Comparison of ENCODE assay signal across 8 cellular contexts in the genomic region with DNA sequence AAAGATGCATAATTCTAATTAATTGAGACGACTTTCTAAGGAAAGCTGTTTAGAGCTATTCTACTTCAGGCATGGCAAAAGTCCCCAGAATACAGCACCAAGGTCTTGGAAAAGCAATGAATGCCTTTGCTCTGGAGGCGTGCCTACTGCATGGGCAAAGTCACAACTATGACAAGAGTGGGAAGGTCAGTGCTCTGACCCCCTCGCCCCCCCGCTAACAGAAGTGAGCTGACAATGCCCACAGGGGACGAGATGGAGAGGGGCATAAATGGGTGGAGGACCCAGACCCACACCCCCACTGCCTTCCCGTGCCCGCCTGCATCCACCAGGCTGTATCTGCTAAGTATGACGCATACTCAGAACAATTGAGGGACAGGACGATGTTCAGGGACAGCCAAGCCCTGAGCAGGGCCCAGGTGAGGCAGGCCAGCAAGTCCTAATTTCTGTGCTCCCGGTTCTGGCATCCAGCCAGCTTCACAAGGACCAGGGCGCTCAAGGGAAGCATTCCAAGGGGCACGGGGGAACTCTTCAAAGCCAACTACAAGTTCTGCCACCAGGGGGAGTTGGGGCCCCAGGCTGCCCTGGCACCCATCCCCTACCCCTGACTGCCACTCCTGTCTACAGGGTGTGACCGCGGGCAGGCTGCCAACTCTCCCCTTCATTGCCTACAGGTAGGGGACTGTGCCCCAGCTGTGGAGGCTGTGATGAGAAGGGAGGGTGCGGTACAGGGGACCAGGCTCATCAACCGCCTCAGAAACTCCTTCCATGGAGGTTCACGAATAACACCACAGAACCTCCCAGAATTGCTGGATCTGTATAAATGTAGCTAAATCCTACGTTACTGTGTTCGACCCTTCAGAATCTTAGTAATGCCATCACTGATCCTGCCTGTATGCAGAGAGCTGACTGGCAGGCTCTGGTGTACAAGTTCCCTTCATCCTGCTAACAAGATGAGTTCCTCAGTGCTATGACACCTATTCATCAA. TPM values are rescaled to one million over a fixed set of nuclear protein-coding genes. Genes with fewer than 3 reads are reported as not detected.
A peak's percentile ranks its signal among the peaks of the same experiment; 100 is the strongest.
DNase-seq lines count a peak whose midpoint lies in the region; ATAC-seq, FAIRE-seq and TF ChIP-seq lines count a peak whose summit lies in the region.

No MANE protein-coding gene starts in this region.

- peak; percentile 23 to 38 for DNase-seq in AML-193 (lab: John Stamatoyannopoulos, UW)
- peak; percentile 81 for DNase-seq in H9
- peak; percentile 87 for DNase-seq in NCI-H748 (lab: John Stamatoyannopoulos, UW; ENCODE audit: unreplicated experiment)
- DNase-seq in activated CD4-positive, alpha-beta memory T cell treated with anti-CD3 and anti-CD28 coated beads, Interleukin-2, amount 10 ng/mL, durations not matched to agents 7 days and 5 days, result peak; percentile 67
- peak; percentile 58 to 94 for DNase-seq in H1 (ENCODE audit: low read depth in 1 of 2, low spot score in 2 of 2)
- DNase-seq in natural killer cell treated with Interleukin-12 subunit alpha and Interleukin-12 subunit beta and Interleukin-15 and Interleukin-18, amount 100 ng/mL, for 72 hours (ENCODE audit: low spot score), result peak; percentile 65
- DNase-seq in testis, result peak; percentile 56

- H3K4me1 ChIP-seq in H9 (ENCODE audit: insufficient read depth, low read length) (peaks cover 2% of the 10 kb centered on the region; the same call in 1 of the 2 replicates), H1 (replicated peaks in 1 of 4; ENCODE audit: control insufficient read depth in 3 of 4, insufficient read depth in 4 of 4, low read length in 3 of 4) (peaks cover 0 to 4% (median 1%) of the 10 kb centered on the region in 4 experiments; a peak in 4 of 7 replicates), testis (no peaks in the 10 kb centered on the region)

- H4K91ac ChIP-seq in H9 (ENCODE audit: insufficient read length, low read depth, low read length), result no peak overlapping the region
- H4K91ac ChIP-seq in H1 (replicated peaks; ENCODE audit: insufficient read length, low read length), result no peak overlapping the region

- H3K56ac ChIP-seq in H9 (ENCODE audit: insufficient read length, low read depth, low read length) (no peak overlapping the region), H1 (replicated peaks; ENCODE audit: insufficient read length, low read depth, low read length) (no peak overlapping the region)

- no peak overlapping the region for H2AK5ac ChIP-seq in H9 (ENCODE audit: insufficient read length, low read length)
- no peak overlapping the region for H2AK5ac ChIP-seq in H1 (ENCODE audit: low read depth, low read length)

- no peak overlapping the region for H3K4ac ChIP-seq in H9 (ENCODE audit: low read depth, low read length)
- H3K4ac ChIP-seq in H1 (replicated peaks; ENCODE audit: insufficient read length, low read depth, low read length), result no peak overlapping the region

- TF ChIP-seq CTCF in H9 (conservative IDR thresholded peaks at IDR 0.05) (peak; percentile 92), H1 (IDR thresholded peaks at IDR 0.05; ENCODE audit: control extremely low read depth in 1 of 3, insufficient read depth in 1 of 3, low read depth in 1 of 3, low read length in 3 of 3) (peak; percentile 89 to 90 (median 89)), testis (IDR thresholded peaks at IDR 0.05) (peak; percentile 41 to 65 (median 51))

- H3K23me2 ChIP-seq in H9 (ENCODE audit: insufficient read length, low read depth, low read length, poor library complexity, severe bottlenecking), result no peaks in the 10 kb centered on the region
- H3K23me2 ChIP-seq in H1 (ENCODE audit: low read depth, low read length), result no peaks in the 10 kb centered on the region

- H3K4me2 ChIP-seq in H9 (ENCODE audit: insufficient read depth, insufficient read length, low read length) (no peak overlapping the region), H1 (ENCODE audit: insufficient read depth in 1 of 2, low read depth in 2 of 2, low read length in 2 of 2) (no peak overlapping the region)

- peaks cover 6 to 10% of the 10 kb centered on the region in 2 experiments for H3K4me1 Mint-ChIP-seq in H9
- peaks cover 12% of the 10 kb centered on the region for H3K4me1 Mint-ChIP-seq in activated CD4-positive, alpha-beta memory T cell treated with anti-CD3 and anti-CD28 coated beads, Interleukin-2, amount 10 ng/mL, durations not matched to agents 7 days and 5 days
- peaks cover under 1 to 24% of the 10 kb centered on the region in 2 donors for H3K4me1 Mint-ChIP-seq in natural killer cell treated with Interleukin-12 subunit alpha and Interleukin-12 subunit beta and Interleukin-15 and Interleukin-18, amount 100 ng/mL, for 72 hours (ENCODE audit: low read depth in 2 of 2)

- no peak for FAIRE-seq in H1 (lab: Jason Lieb, UNC)

- no peak overlapping the region for H2AFZ ChIP-seq in H9 (ENCODE audit: low read length)
- H2AFZ ChIP-seq in H1 (ENCODE audit: low read length), result no peak overlapping the region

- H3K27ac ChIP-seq in H9 (ENCODE audit: insufficient read length, low read depth, low read length), result no peak overlapping the region
- no peak overlapping the region for H3K27ac ChIP-seq in H1 (ENCODE audit: low read depth, low read length)
- H3K27ac ChIP-seq in testis, result no peak overlapping the region

- no peaks in the 10 kb centered on the region for H4K20me1 ChIP-seq in H9 (ENCODE audit: control insufficient read depth, insufficient read depth, insufficient read length)
- H4K20me1 ChIP-seq in H1 (replicated peaks in 1 of 2; ENCODE audit: control insufficient read depth in 1 of 2, insufficient read depth in 2 of 2, low read length in 2 of 2), result peaks cover 0 to 13% of the 10 kb centered on the region in 2 experiments

- H3K9me3 ChIP-seq in H9 (ENCODE audit: control insufficient read depth, low read depth, low read length) (no peaks in the 10 kb centered on the region), H1 (ENCODE audit: insufficient read depth in 2 of 2, low read depth in 1 of 2, low read length in 1 of 2) (no peaks in the 10 kb centered on the region), testis (no peaks in the 10 kb centered on the region)

- no peak overlapping the region for H3T11ph ChIP-seq in H9 (ENCODE audit: low read length)

- no peaks in the 10 kb centered on the region for H3K27me3 Mint-ChIP-seq in H9 (ENCODE audit: low read depth)
- H3K27me3 Mint-ChIP-seq in activated CD4-positive, alpha-beta memory T cell treated with anti-CD3 and anti-CD28 coated beads, Interleukin-2, amount 10 ng/mL, durations not matched to agents 7 days and 5 days, result no peaks in the 10 kb centered on the region
- H3K27me3 Mint-ChIP-seq in natural killer cell treated with Interleukin-12 subunit alpha and Interleukin-12 subunit beta and Interleukin-15 and Interleukin-18, amount 100 ng/mL, for 72 hours, result no peaks in the 10 kb centered on the region

- H4K5ac ChIP-seq in H9 (ENCODE audit: insufficient read length, low read depth, low read length) (no peak overlapping the region), H1 (ENCODE audit: insufficient read length, low read depth, low read length) (no peak overlapping the region)

- no peak overlapping the region for H3K18ac ChIP-seq in H9 (ENCODE audit: insufficient read length, low read depth, low read length)
- H3K18ac ChIP-seq in H1 (ENCODE audit: extremely low read depth, low read length), result no peak overlapping the region

- H3K4me3 Mint-ChIP-seq in H9, result no peak overlapping the region
- no peak overlapping the region for H3K4me3 Mint-ChIP-seq in activated CD4-positive, alpha-beta memory T cell treated with anti-CD3 and anti-CD28 coated beads, Interleukin-2, amount 10 ng/mL, durations not matched to agents 7 days and 5 days
- H3K4me3 Mint-ChIP-seq in natural killer cell treated with Interleukin-12 subunit alpha and Interleukin-12 subunit beta and Interleukin-15 and Interleukin-18, amount 100 ng/mL, for 72 hours, result no peak overlapping the region

- no peak overlapping the region for H2BK120ac ChIP-seq in H9 (ENCODE audit: low read depth, low read length, poor library complexity, severe bottlenecking)
- H2BK120ac ChIP-seq in H1 (replicated peaks; ENCODE audit: low read depth, low read length), result no peak overlapping the region

- no peaks in the 10 kb centered on the region for H3K79me1 ChIP-seq in H9 (ENCODE audit: insufficient read depth, low read depth, low read length, poor library complexity, severe bottlenecking)
- no peaks in the 10 kb centered on the region for H3K79me1 ChIP-seq in H1 (ENCODE audit: low read depth, low read length)

- ATAC-seq in natural killer cell treated with Interleukin-12 subunit alpha and Interleukin-12 subunit beta and Interleukin-15 and Interleukin-18, amount 100 ng/mL, for 72 hours, result peak; percentile 65 to 73
- ATAC-seq in HG02610 (IDR thresholded peaks at IDR 0.05; ENCODE audit: unreplicated experiment), result no peak

- H3K4me3 ChIP-seq in H1 (ENCODE audit: extremely low read depth in 1 of 4, insufficient read depth in 2 of 4, low read depth in 3 of 4, low read length in 4 of 4) (no peak overlapping the region), testis (no peak overlapping the region)

- no peak overlapping the region for H3K14ac ChIP-seq in H9 (ENCODE audit: insufficient read depth, low read length)
- no peak overlapping the region for H3K14ac ChIP-seq in H1 (ENCODE audit: insufficient read length)

- CTCF ChIA-PET in activated CD4-positive, alpha-beta memory T cell treated with anti-CD3 and anti-CD28 coated beads, Interleukin-2, amount 10 ng/mL, durations not matched to agents 7 days and 5 days (lab: Charles Lee), result interaction anchor here (0.6 to 3.9 kb wide), 15 partner anchors 9 to 320 kb away, joined by 3 to 17 read pairs (median 4); a partner anchor contains a TSS
- CTCF ChIA-PET in H1 (lab: Charles Lee; ENCODE audit: partially characterized antibody), result interaction anchor here (0.7 to 5.8 kb wide), 39 partner anchors 10 to 667 kb away, joined by 3 to 43 read pairs (median 5); a partner anchor contains a TSS

- H2BK12ac ChIP-seq in H9 (ENCODE audit: insufficient read length, low read depth, low read length) (no peak overlapping the region), H1 (ENCODE audit: low read depth, low read length) (0 out of 2 replicates have a peak overlapping the region, but pooled peaks have one; percentile 13)

- H3K36me3 Mint-ChIP-seq in H9 (ENCODE audit: insufficient read depth in 1 of 3, low read depth in 3 of 3), result peaks cover 0 to 30% (median 12%) of the 10 kb centered on the region in 3 experiments; a peak in 5 of 7 replicates
- peaks cover 4% of the 10 kb centered on the region for H3K36me3 Mint-ChIP-seq in activated CD4-positive, alpha-beta memory T cell treated with anti-CD3 and anti-CD28 coated beads, Interleukin-2, amount 10 ng/mL, durations not matched to agents 7 days and 5 days (ENCODE audit: low read depth)
- H3K36me3 Mint-ChIP-seq in natural killer cell treated with Interleukin-12 subunit alpha and Interleukin-12 subunit beta and Interleukin-15 and Interleukin-18, amount 100 ng/mL, for 72 hours, result no peaks in the 10 kb centered on the region

- H3K27ac Mint-ChIP-seq in H9, result no peak overlapping the region
- H3K27ac Mint-ChIP-seq in activated CD4-positive, alpha-beta memory T cell treated with anti-CD3 and anti-CD28 coated beads, Interleukin-2, amount 10 ng/mL, durations not matched to agents 7 days and 5 days, result no peak overlapping the region
- no peak overlapping the region for H3K27ac Mint-ChIP-seq in natural killer cell treated with Interleukin-12 subunit alpha and Interleukin-12 subunit beta and Interleukin-15 and Interleukin-18, amount 100 ng/mL, for 72 hours

- no CpG with 5 or more reads among the region's 19 CpGs for WGBS in H9 (ENCODE audit: extremely low coverage, insufficient read length, low lambda C conversion rate)
- 74% methylated on average over 19 of the region's 19 CpGs; no CpG with 5 or more reads in 1 of the 2 experiments for WGBS in H1 (ENCODE audit: extremely low coverage in 1 of 2, insufficient coverage in 1 of 2, insufficient read length in 1 of 2, insufficient replicate concordance in 2 of 2, low coverage in 1 of 2, low lambda C conversion rate in 2 of 2, missing lambda C conversion rate in 1 of 2), 2 experiments
- 72 to 80% methylated on average over 15 to 19 of the region's 19 CpGs for WGBS in testis, 2 donors

- H4K8ac ChIP-seq in H9 (replicated peaks; ENCODE audit: insufficient read length, low read depth, low read length), result no peak overlapping the region
- no peak overlapping the region for H4K8ac ChIP-seq in H1 (ENCODE audit: extremely low read depth, insufficient read depth, low read length)

- TF ChIP-seq RAD21 in H1 (IDR thresholded peaks at IDR 0.05 in 1 of 2, conservative IDR thresholded peaks at IDR 0.05 in 1 of 2; ENCODE audit: low read depth in 2 of 2, low read length in 2 of 2), result peak; percentile 80 to 82

- no peaks in the 10 kb centered on the region for H3K27me3 ChIP-seq in H9 (ENCODE audit: insufficient read depth, low read length)
- no peaks in the 10 kb centered on the region for H3K27me3 ChIP-seq in H1 (replicated peaks in 1 of 4; ENCODE audit: control insufficient read depth in 3 of 4, extremely low read depth in 1 of 4, insufficient read depth in 3 of 4, low read length in 3 of 4)
- no peaks in the 10 kb centered on the region for H3K27me3 ChIP-seq in testis

- POLR2A ChIA-PET in activated CD4-positive, alpha-beta memory T cell treated with anti-CD3 and anti-CD28 coated beads, Interleukin-2, amount 10 ng/mL, durations not matched to agents 7 days and 5 days (lab: Charles Lee), result no interaction called here
- POLR2A ChIA-PET in H1 (lab: Charles Lee; ENCODE audit: partially characterized antibody), result interaction anchor here (1.0 to 2.0 kb wide), 5 partner anchors 14 to 118 kb away, joined by 3 to 6 read pairs (median 4); a partner anchor contains a TSS

- H3K9me3 Mint-ChIP-seq in H9, result no peaks in the 10 kb centered on the region
- H3K9me3 Mint-ChIP-seq in activated CD4-positive, alpha-beta memory T cell treated with anti-CD3 and anti-CD28 coated beads, Interleukin-2, amount 10 ng/mL, durations not matched to agents 7 days and 5 days, result no peaks in the 10 kb centered on the region
- no peaks in the 10 kb centered on the region for H3K9me3 Mint-ChIP-seq in natural killer cell treated with Interleukin-12 subunit alpha and Interleukin-12 subunit beta and Interleukin-15 and Interleukin-18, amount 100 ng/mL, for 72 hours

- H3K9ac ChIP-seq in H9 (ENCODE audit: extremely low read depth, insufficient read length, low read length) (no peak overlapping the region), H1 (replicated peaks in 1 of 4; ENCODE audit: extremely low read depth in 1 of 4, low read depth in 3 of 4, low read length in 3 of 4) (no peak overlapping the region)

- TF ChIP-seq POLR2A in H1 (IDR thresholded peaks at IDR 0.05; ENCODE audit: control extremely low read depth in 1 of 2, low read depth in 2 of 2, low read length in 2 of 2) (no peak), testis (IDR thresholded peaks at IDR 0.05) (no peak)

- H2BK5ac ChIP-seq in H9 (ENCODE audit: insufficient read length, low read length), result no peak overlapping the region
- no peak overlapping the region for H2BK5ac ChIP-seq in H1 (ENCODE audit: low read depth, low read length)

- no peaks in the 10 kb centered on the region for H3K36me3 ChIP-seq in H1 (ENCODE audit: control insufficient read depth in 2 of 4, insufficient read depth in 4 of 4, low read length in 3 of 4)
- no peaks in the 10 kb centered on the region for H3K36me3 ChIP-seq in testis (ENCODE audit: low read depth, missing control alignments)

- no peak overlapping the region for H3K23ac ChIP-seq in H9 (ENCODE audit: insufficient read length, low read depth, low read length)
- H3K23ac ChIP-seq in H1 (ENCODE audit: insufficient read length), result no peak overlapping the region

- H2BK20ac ChIP-seq in H9 (ENCODE audit: low read depth, low read length, poor library complexity, severe bottlenecking) (no peak overlapping the region), H1 (ENCODE audit: low read length) (no peak overlapping the region)

- intact Hi-C loops in testis (cut with DNase I; ENCODE audit: low total_unique reads), result no loop called here

- no peak for TF ChIP-seq EP300 in H1 (IDR thresholded peaks at IDR 0.05; ENCODE audit: borderline replicate concordance in 1 of 2, low read depth in 2 of 2, low read length in 2 of 2)

- H2BK15ac ChIP-seq in H9 (ENCODE audit: low read depth, low read length), result no peak overlapping the region
- no peak overlapping the region for H2BK15ac ChIP-seq in H1 (ENCODE audit: low read length)

- H3K79me2 ChIP-seq in H9 (ENCODE audit: insufficient read depth, low read length), result no peaks in the 10 kb centered on the region
- H3K79me2 ChIP-seq in H1 (ENCODE audit: control insufficient read depth in 1 of 2, insufficient read depth in 2 of 2, low read length in 2 of 2), result no peaks in the 10 kb centered on the region

RNA-seq across cellular contexts. Expression of a gene that starts 20.8 kb away (rescaled TPM):
- total RNA-seq in H9 (2021) (36.9 and 37.1 TPM in 2 replicates), testis (10 to 100 TPM; 57.5 to 57.8 TPM)
- 10 to 100 TPM; 31.9 to 33.4 TPM for total RNA-seq in activated CD4-positive, alpha-beta memory T cell treated with anti-CD3 and anti-CD28 coated beads, Interleukin-2, amount 10 ng/mL, durations not matched to agents 7 days and 5 days
- 34.2 and 37.8 TPM in 2 replicates for total RNA-seq in H1 (2021; fragmentation: NEBNext Ultra II Directional; extraction: Animal tissue kit (Norgen Biotek cat#: 25700))
- polyA plus RNA-seq in H1 (2011; rRNA removed) (22.9 and 37.8 TPM in 2 replicates), testis (ENCODE audit: insufficient read depth, low read depth, low replicate concordance) (73.4 TPM)
- 12.3 TPM for polyA plus RNA-seq in H1 (2011; cell fraction: cytosol; rRNA removed)
- 50.7 TPM for polyA plus RNA-seq in H1 (2011; cell fraction: nucleus; rRNA removed)
- polyA plus RNA-seq in H1 (2012, experiment 1 of 2), result 29.5 to 47.7 TPM (median 43.8 TPM) in 4 replicates
- 45.1 TPM for polyA plus RNA-seq in H1 (2012, experiment 2 of 2)
- 27.6 TPM for polyA plus RNA-seq in H1 (2013, experiment 1 of 2)
- polyA plus RNA-seq in H1 (2013, experiment 2 of 2), result 24.6 TPM
- polyA minus RNA-seq in H1 (2011; rRNA and poly(A)+ RNA removed), result 18.0 and 22.1 TPM in 2 replicates
- polyA minus RNA-seq in H1 (2011; cell fraction: cytosol; rRNA and poly(A)+ RNA removed), result 22.2 TPM
- 31.8 TPM for polyA minus RNA-seq in H1 (2011; cell fraction: nucleus; rRNA and poly(A)+ RNA removed)
- 10 to 100 TPM; 33.3 to 68.5 TPM for total RNA-seq in natural killer cell treated with Interleukin-12 subunit alpha and Interleukin-12 subunit beta and Interleukin-15 and Interleukin-18, amount 100 ng/mL, for 72 hours

RNA-seq across cellular contexts. Expression of a gene that starts 34.8 kb away (rescaled TPM):
- not detected in 2 replicates for total RNA-seq in H9 (2021)
- total RNA-seq in activated CD4-positive, alpha-beta memory T cell treated with anti-CD3 and anti-CD28 coated beads, Interleukin-2, amount 10 ng/mL, durations not matched to agents 7 days and 5 days, result not detected
- total RNA-seq in H1 (2021; fragmentation: NEBNext Ultra II Directional; extraction: Animal tissue kit (Norgen Biotek cat#: 25700)), result not detected in 2 replicates
- 0.12 TPM in 1 of 2 replicates, not detected in the other for polyA plus RNA-seq in H1 (2011; rRNA removed)
- polyA plus RNA-seq in H1 (2011; cell fraction: cytosol; rRNA removed), result 0.12 TPM
- polyA plus RNA-seq in H1 (2011; cell fraction: nucleus; rRNA removed), result 0.20 TPM
- not detected in 4 replicates for polyA plus RNA-seq in H1 (2012, experiment 1 of 2)
- polyA plus RNA-seq in H1 (2012, experiment 2 of 2), result not detected
- polyA plus RNA-seq in H1 (2013, experiment 1 of 2), result 0.14 TPM
- polyA plus RNA-seq in H1 (2013, experiment 2 of 2), result 0.22 TPM
- not detected in 2 replicates for polyA minus RNA-seq in H1 (2011; rRNA and poly(A)+ RNA removed)
- 6.6 TPM for polyA minus RNA-seq in H1 (2011; cell fraction: cytosol; rRNA and poly(A)+ RNA removed)
- polyA minus RNA-seq in H1 (2011; cell fraction: nucleus; rRNA and poly(A)+ RNA removed), result not detected
- total RNA-seq in natural killer cell treated with Interleukin-12 subunit alpha and Interleukin-12 subunit beta and Interleukin-15 and Interleukin-18, amount 100 ng/mL, for 72 hours, result not detected
- total RNA-seq in testis, result 1 to 10 TPM; 1.1 to 9.0 TPM
- 3.7 TPM for polyA plus RNA-seq in testis (ENCODE audit: insufficient read depth, low read depth, low replicate concordance)

RNA-seq across cellular contexts. Expression of a gene that starts 39.6 kb away (rescaled TPM):
- total RNA-seq in H9 (2021) (39.1 and 41.7 TPM in 2 replicates), testis (10 to 100 TPM; 44.8 to 61.7 TPM)
- total RNA-seq in activated CD4-positive, alpha-beta memory T cell treated with anti-CD3 and anti-CD28 coated beads, Interleukin-2, amount 10 ng/mL, durations not matched to agents 7 days and 5 days, result 10 to 100 TPM; 59.9 to 64.3 TPM
- 35.8 and 37.6 TPM in 2 replicates for total RNA-seq in H1 (2021; fragmentation: NEBNext Ultra II Directional; extraction: Animal tissue kit (Norgen Biotek cat#: 25700))
- polyA plus RNA-seq in H1 (2011; rRNA removed) (83.7 and 107 TPM in 2 replicates), testis (ENCODE audit: insufficient read depth, low read depth, low replicate concordance) (42.6 TPM)
- polyA plus RNA-seq in H1 (2011; cell fraction: cytosol; rRNA removed), result 62.4 TPM
- polyA plus RNA-seq in H1 (2011; cell fraction: nucleus; rRNA removed), result 62.1 TPM
- 28.1 to 43.9 TPM (median 40.6 TPM) in 4 replicates for polyA plus RNA-seq in H1 (2012, experiment 1 of 2)
- 59.4 TPM for polyA plus RNA-seq in H1 (2012, experiment 2 of 2)
- polyA plus RNA-seq in H1 (2013, experiment 1 of 2), result 57.3 TPM
- 56.6 TPM for polyA plus RNA-seq in H1 (2013, experiment 2 of 2)
- polyA minus RNA-seq in H1 (2011; rRNA and poly(A)+ RNA removed), result 7.2 and 9.8 TPM in 2 replicates
- 31.9 TPM for polyA minus RNA-seq in H1 (2011; cell fraction: cytosol; rRNA and poly(A)+ RNA removed)
- polyA minus RNA-seq in H1 (2011; cell fraction: nucleus; rRNA and poly(A)+ RNA removed), result 21.6 TPM
- 10 to 100 TPM; 39.9 to 43.8 TPM for total RNA-seq in natural killer cell treated with Interleukin-12 subunit alpha and Interleukin-12 subunit beta and Interleukin-15 and Interleukin-18, amount 100 ng/mL, for 72 hours

RNA-seq across cellular contexts. Expression of a gene that starts 45.2 kb away (rescaled TPM):
- total RNA-seq in H9 (2021) (34.6 and 35.7 TPM in 2 replicates), testis (10 to 100 TPM; 18.3 to 22.5 TPM)
- under 1 TPM; 0.18 to 0.23 TPM for total RNA-seq in activated CD4-positive, alpha-beta memory T cell treated with anti-CD3 and anti-CD28 coated beads, Interleukin-2, amount 10 ng/mL, durations not matched to agents 7 days and 5 days
- 32.5 and 37.4 TPM in 2 replicates for total RNA-seq in H1 (2021; fragmentation: NEBNext Ultra II Directional; extraction: Animal tissue kit (Norgen Biotek cat#: 25700))
- polyA plus RNA-seq in H1 (2011; rRNA removed) (51.6 and 76.9 TPM in 2 replicates), testis (ENCODE audit: insufficient read depth, low read depth, low replicate concordance) (15.9 TPM)
- polyA plus RNA-seq in H1 (2011; cell fraction: cytosol; rRNA removed), result 45.9 TPM
- 462 TPM for polyA plus RNA-seq in H1 (2011; cell fraction: nucleus; rRNA removed)
- 29.1 to 43.2 TPM (median 40.3 TPM) in 4 replicates for polyA plus RNA-seq in H1 (2012, experiment 1 of 2)
- polyA plus RNA-seq in H1 (2012, experiment 2 of 2), result 31.7 TPM
- polyA plus RNA-seq in H1 (2013, experiment 1 of 2), result 41.3 TPM
- polyA plus RNA-seq in H1 (2013, experiment 2 of 2), result 37.4 TPM
- 21.8 and 30.8 TPM in 2 replicates for polyA minus RNA-seq in H1 (2011; rRNA and poly(A)+ RNA removed)
- polyA minus RNA-seq in H1 (2011; cell fraction: cytosol; rRNA and poly(A)+ RNA removed), result 18.2 TPM
- 49.7 TPM for polyA minus RNA-seq in H1 (2011; cell fraction: nucleus; rRNA and poly(A)+ RNA removed)
- 1 to 10 TPM in 1 of 2 donors, under 1 TPM in 1; 0.84 to 2.5 TPM for total RNA-seq in natural killer cell treated with Interleukin-12 subunit alpha and Interleukin-12 subunit beta and Interleukin-15 and Interleukin-18, amount 100 ng/mL, for 72 hours

RNA-seq across cellular contexts. Expression of a gene that starts 48.1 kb away (rescaled TPM):
- total RNA-seq in H9 (2021) (not detected in 2 replicates), testis (1 to 10 TPM; 1.6 to 3.7 TPM)
- not detected for total RNA-seq in activated CD4-positive, alpha-beta memory T cell treated with anti-CD3 and anti-CD28 coated beads, Interleukin-2, amount 10 ng/mL, durations not matched to agents 7 days and 5 days
- total RNA-seq in H1 (2021; fragmentation: NEBNext Ultra II Directional; extraction: Animal tissue kit (Norgen Biotek cat#: 25700)), result not detected in 2 replicates
- polyA plus RNA-seq in H1 (2011; rRNA removed) (0.78 and 0.88 TPM in 2 replicates), testis (ENCODE audit: insufficient read depth, low read depth, low replicate concordance) (not detected)
- polyA plus RNA-seq in H1 (2011; cell fraction: cytosol; rRNA removed), result not detected
- polyA plus RNA-seq in H1 (2011; cell fraction: nucleus; rRNA removed), result not detected
- not detected in 4 replicates for polyA plus RNA-seq in H1 (2012, experiment 1 of 2)
- not detected for polyA plus RNA-seq in H1 (2012, experiment 2 of 2)
- not detected for polyA plus RNA-seq in H1 (2013, experiment 1 of 2)
- polyA plus RNA-seq in H1 (2013, experiment 2 of 2), result not detected
- not detected in 2 replicates for polyA minus RNA-seq in H1 (2011; rRNA and poly(A)+ RNA removed)
- polyA minus RNA-seq in H1 (2011; cell fraction: cytosol; rRNA and poly(A)+ RNA removed), result not detected
- polyA minus RNA-seq in H1 (2011; cell fraction: nucleus; rRNA and poly(A)+ RNA removed), result not detected
- total RNA-seq in natural killer cell treated with Interleukin-12 subunit alpha and Interleukin-12 subunit beta and Interleukin-15 and Interleukin-18, amount 100 ng/mL, for 72 hours, result not detected

Comparison
In these comparisons a context has a peak if more than half of its experiments do, and no peak if none do; other contexts are left out.
1. DNase-seq: peak in every context shown above with its lines; median percentile 87 in NCI-H748; 81 in H9; 76 in H1; 67 in activated CD4-positive, alpha-beta memory T cell treated with anti-CD3 and anti-CD28 coated beads, Interleukin-2, amount 10 ng/mL, durations not matched to agents 7 days and 5 days; 65 in natural killer cell treated with Interleukin-12 subunit alpha and Interleukin-12 subunit beta and Interleukin-15 and Interleukin-18, amount 100 ng/mL, for 72 hours; 56 in testis; 30 in AML-193.